ENCODE assay signal across 29 cellular contexts in genomic region chr14:74541225-74541624, GRCh38.
"Had no signal": no experiment of that assay in that cellular context is flagged by ENCODE, and none has a peak within 500 bp of the region (broad histone marks: within the 10 kb centered on the region; RNA-seq: fewer than 3 reads in every experiment).

No MANE protein-coding gene starts in this region.

- H3K9me3 ChIP-seq: heart left ventricle, left lung, lower lobe of right lung, ovary, prostate gland, sigmoid colon, stomach, testis, tibial artery, upper lobe of right lung had no signal

- DNase-seq: hypothalamus; immature natural killer cell; kidney; left colon; left lung; lower lobe of right lung; mammary epithelial cell; mesenchymal stem cell; naive thymus-derived CD8-positive, alpha-beta T cell; nucleus accumbens; retina; right cardiac atrium; sigmoid colon; small intestine; stimulated activated CD4-positive, alpha-beta T cell treated with anti-CD3 and anti-CD28 coated beads, Interleukin-15, amount 100 ng/mL, for 24 hours; stimulated activated CD4-positive, alpha-beta T cell treated with anti-CD3 and anti-CD28 coated beads, Interleukin-2, amount 100 ng/mL, for 24 hours; stimulated activated CD4-positive, alpha-beta T cell treated with anti-CD3 and anti-CD28 coated beads, Interleukin-4, amount 100 ng/mL, for 1 hour; stimulated activated naive B cell treated with anti-CD40 and anti-IgM and Interleukin-4, amounts not matched to agents 10 μg/mL and 1 μg/mL and 100 μg/mL, for 72 hours; stimulated activated naive CD8-positive, alpha-beta T cell treated with anti-CD3 and anti-CD28 coated beads, Interleukin-15, Interleukin-2, amounts not matched to agents 100 U/mL and 50 U/mL, for 24 hours; stomach; testis; tibial artery; trophoblast cell; upper lobe of right lung had no signal

- H3K36me3 ChIP-seq: left lung, lower lobe of right lung, ovary, prostate gland, sigmoid colon, upper lobe of right lung had no signal

- H3K4me1 ChIP-seq: heart left ventricle, left lung, lower lobe of right lung, prostate gland, stomach, testis had no signal

- H3K27me3 ChIP-seq: heart left ventricle, left lung, ovary, sigmoid colon, stomach, testis, tibial artery, upper lobe of right lung had no signal

- ATAC-seq: left colon; left lung; lower lobe of right lung; naive thymus-derived CD8-positive, alpha-beta T cell; right cardiac atrium; stimulated activated naive B cell treated with anti-CD40 and anti-IgM and Interleukin-4, amounts not matched to agents 10 μg/mL and 1 μg/mL and 100 μg/mL, for 72 hours; stimulated activated naive CD8-positive, alpha-beta T cell treated with anti-CD3 and anti-CD28 coated beads, Interleukin-15, Interleukin-2, amounts not matched to agents 100 U/mL and 50 U/mL, for 24 hours; upper lobe of right lung had no signal

- FAIRE-seq: islet of Langerhans, urothelium cell line had no signal

- H3K27ac ChIP-seq: heart left ventricle, left lung, lower lobe of right lung, ovary, prostate gland, sigmoid colon, stomach, testis, tibial artery, upper lobe of right lung had no signal

- H3K4me3 ChIP-seq: heart left ventricle, left lung, lower lobe of right lung, ovary, prostate gland, sigmoid colon, stomach, testis, tibial artery, upper lobe of right lung had no signal
